8 cellular contexts compared by ENCODE assay signal in the genomic region with DNA sequence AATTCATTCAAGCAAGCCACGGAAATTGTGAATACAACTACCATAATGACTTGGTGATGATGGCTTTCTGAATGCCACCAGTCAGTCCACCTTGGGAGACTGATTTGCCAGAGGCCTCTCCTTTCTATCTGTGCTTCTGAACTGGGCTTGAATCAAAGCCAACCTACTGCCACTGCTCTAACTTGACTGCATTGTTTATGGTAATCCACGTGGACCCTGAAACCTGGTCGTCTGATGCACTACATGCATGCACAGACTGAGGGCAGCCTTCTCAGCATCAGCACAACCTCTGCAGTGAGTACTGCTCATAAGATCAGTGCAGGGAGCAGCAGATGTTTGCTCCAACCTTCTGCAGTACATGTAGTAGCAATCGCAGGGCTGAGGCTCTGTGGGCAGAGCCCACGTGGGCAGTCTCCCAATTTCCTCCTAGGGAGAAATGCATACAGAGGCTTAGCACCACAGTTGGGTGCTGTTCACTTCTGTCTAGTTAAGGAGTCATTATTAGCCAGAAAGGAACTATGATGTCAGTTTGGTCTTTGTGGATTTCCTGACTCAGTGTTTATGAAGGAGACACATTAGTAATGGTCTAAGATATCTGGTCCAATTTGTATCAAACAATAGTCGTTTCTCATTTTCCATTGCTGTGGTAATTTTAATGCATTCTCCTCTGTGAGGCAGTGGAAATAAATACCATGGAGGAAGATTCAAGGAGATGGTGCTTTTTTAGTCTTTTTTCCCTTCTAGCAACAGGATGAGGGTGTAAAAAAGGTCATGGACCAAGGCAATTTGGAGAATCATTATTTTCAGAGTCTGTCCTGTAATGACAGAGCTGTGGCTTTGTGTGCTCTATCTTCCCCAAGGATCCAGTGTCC.
DNase-seq lines count a peak whose midpoint lies in the region; ATAC-seq and TF ChIP-seq lines count a peak whose summit lies in the region.

No MANE protein-coding gene starts in this region.

- H3K27me3 Mint-ChIP-seq in CD8-positive, alpha-beta T cell (ENCODE audit: low read depth), result no peaks in the 10 kb centered on the region
- H3K27me3 Mint-ChIP-seq in stimulated activated naive CD8-positive, alpha-beta T cell treated with anti-CD3 and anti-CD28 coated beads, Interleukin-15, Interleukin-2, amounts not matched to agents 100 ng/mL and 50 ng/mL, for 24 hours, result no peaks in the 10 kb centered on the region

- CTCF ChIA-PET in CD8-positive, alpha-beta T cell (lab: Charles Lee), result interaction anchor here (0.6 to 1.5 kb wide), 4 partner anchors 15 to 124 kb away, joined by 3 to 6 read pairs (median 4); no protein-coding TSS in a partner anchor

- peak overlapping the region; percentile 88 for H3K27ac Mint-ChIP-seq in CD8-positive, alpha-beta T cell
- peak overlapping the region; percentile 100 for H3K27ac Mint-ChIP-seq in stimulated activated naive CD8-positive, alpha-beta T cell treated with anti-CD3 and anti-CD28 coated beads, Interleukin-15, Interleukin-2, amounts not matched to agents 100 ng/mL and 50 ng/mL, for 24 hours

- H3K4me3 Mint-ChIP-seq in CD8-positive, alpha-beta T cell, result peak overlapping the region; percentile 56
- peak overlapping the region; percentile 79 for H3K4me3 Mint-ChIP-seq in stimulated activated naive CD8-positive, alpha-beta T cell treated with anti-CD3 and anti-CD28 coated beads, Interleukin-15, Interleukin-2, amounts not matched to agents 100 ng/mL and 50 ng/mL, for 24 hours

- H3K27me3 ChIP-seq in CD8-positive, alpha-beta T cell (ENCODE audit: insufficient read depth, low read length), result no peaks in the 10 kb centered on the region

- peak in 5 of 7 experiments; percentile 18 to 60 (median 34) for DNase-seq in CD8-positive, alpha-beta T cell
- DNase-seq in GM19240 (ENCODE audit: insufficient read length, low spot score) (peak; percentile 7), fibroblast of pulmonary artery (ENCODE audit: low read depth) (peak; percentile 73), HPDE6-E6E7 (ENCODE audit: extremely low spot score) (no peak), GM19238 (ENCODE audit: insufficient read length, low spot score) (no peak)
- DNase-seq in activated CD4-positive, alpha-beta T cell treated with anti-CD3 and anti-CD28 coated beads for 48 hours, result peak; percentile 77

- H3K4me3 ChIP-seq in CD8-positive, alpha-beta T cell (ENCODE audit: low read depth, low read length), result peak overlapping the region; percentile 12
- no peak overlapping the region for H3K4me3 ChIP-seq in fibroblast of pulmonary artery (replicated peaks; ENCODE audit: low read depth, low read length)

- H3K4me1 Mint-ChIP-seq in CD8-positive, alpha-beta T cell (ENCODE audit: low read depth), result peaks cover 30% of the 10 kb centered on the region
- peaks cover 90% of the 10 kb centered on the region for H3K4me1 Mint-ChIP-seq in stimulated activated naive CD8-positive, alpha-beta T cell treated with anti-CD3 and anti-CD28 coated beads, Interleukin-15, Interleukin-2, amounts not matched to agents 100 ng/mL and 50 ng/mL, for 24 hours (ENCODE audit: low read depth)

- ATAC-seq in CD8-positive, alpha-beta T cell, result peak; percentile 43
- ATAC-seq in HG03196 (IDR thresholded peaks at IDR 0.05; ENCODE audit: unreplicated experiment), result peak; percentile 55

- peaks cover 25% of the 10 kb centered on the region for H3K4me1 ChIP-seq in CD8-positive, alpha-beta T cell (ENCODE audit: insufficient read depth, low read length)

- intact Hi-C loops in CD8-positive, alpha-beta T cell (cut with DNase I, micrococcal nuclease), result loop anchor here (1.0 to 10.0 kb wide), 6 partner anchors 38 to 220 kb away; partner anchors contain the start of gene TNFSF11 (in 2 of the 2)

- peak overlapping the region; percentile 13 for H3K27ac ChIP-seq in CD8-positive, alpha-beta T cell (ENCODE audit: low read depth, low read length)

- no peaks in the 10 kb centered on the region for H3K9me3 ChIP-seq in CD8-positive, alpha-beta T cell (ENCODE audit: low read length)

- no peaks in the 10 kb centered on the region for H3K36me3 ChIP-seq in CD8-positive, alpha-beta T cell (ENCODE audit: insufficient read depth, low read length)

- H3K36me3 Mint-ChIP-seq in CD8-positive, alpha-beta T cell, result no peaks in the 10 kb centered on the region
- H3K36me3 Mint-ChIP-seq in stimulated activated naive CD8-positive, alpha-beta T cell treated with anti-CD3 and anti-CD28 coated beads, Interleukin-15, Interleukin-2, amounts not matched to agents 100 ng/mL and 50 ng/mL, for 24 hours (ENCODE audit: low read depth), result peaks cover 7% of the 10 kb centered on the region

- H3K9me3 Mint-ChIP-seq in CD8-positive, alpha-beta T cell, result no peaks in the 10 kb centered on the region
- H3K9me3 Mint-ChIP-seq in stimulated activated naive CD8-positive, alpha-beta T cell treated with anti-CD3 and anti-CD28 coated beads, Interleukin-15, Interleukin-2, amounts not matched to agents 100 ng/mL and 50 ng/mL, for 24 hours, result peaks cover 12% of the 10 kb centered on the region

- POLR2A ChIA-PET in CD8-positive, alpha-beta T cell (lab: Charles Lee), result interaction anchor here (0.6 to 1.4 kb wide), 6 partner anchors 23 to 101 kb away, joined by 3 read pairs; partner anchors contain the start of gene AKAP11

- TF ChIP-seq CTCF in CD8-positive, alpha-beta T cell (IDR thresholded peaks at IDR 0.05), result peak; percentile 13
- TF ChIP-seq CTCF in fibroblast of pulmonary artery (IDR thresholded peaks at IDR 0.05; ENCODE audit: low read length, missing control alignments), result peak; percentile 34

Comparison
In these comparisons a context has a peak if more than half of its experiments do, and no peak if none do; other contexts are left out.
1. DNase-seq: peak in CD8-positive, alpha-beta T cell (5 of 7), GM19240 (single experiment), activated CD4-positive, alpha-beta T cell treated with anti-CD3 and anti-CD28 coated beads for 48 hours (single experiment) and fibroblast of pulmonary artery (single experiment); none in HPDE6-E6E7 (single experiment) and GM19238 (single experiment).